In genomic region chr15:64912379-64912778, GRCh38 we compare ENCODE assay signal across 8 cellular contexts. TPM values are rescaled to one million over a fixed set of nuclear protein-coding genes. Genes with fewer than 3 reads are reported as not detected.
A peak's percentile ranks its signal among the peaks of the same experiment; 100 is the strongest.
DNase-seq lines count a peak whose midpoint lies in the region; ATAC-seq and TF ChIP-seq lines count a peak whose summit lies in the region.

No MANE protein-coding gene starts in this region.

- 85 to 91% methylated on average over 12 of the region's 12 CpGs for WGBS in sigmoid colon, 2 donors

- H3K27ac ChIP-seq in right atrium auricular region (no peak overlapping the region), sigmoid colon (peak overlapping the region in 2 of 4 donors; percentile 60 to 64)

- peak overlapping the region; percentile 31 for H3K4me3 Mint-ChIP-seq in activated CD8-positive, alpha-beta T cell treated with anti-CD3 and anti-CD28 coated beads for 36 hours

- no peak for TF ChIP-seq POLR2A in sigmoid colon (IDR thresholded peaks at IDR 0.05)

- H3K4me1 Mint-ChIP-seq in activated CD8-positive, alpha-beta T cell treated with anti-CD3 and anti-CD28 coated beads for 36 hours (ENCODE audit: low read depth): peaks cover 4% of the 10 kb centered on the region

- POLR2A ChIA-PET in activated CD8-positive, alpha-beta T cell treated with anti-CD3 and anti-CD28 coated beads for 36 hours (lab: Charles Lee): interaction anchor here (1.1 kb wide), 1 partner anchor 18 kb away, joined by 4 read pairs; no protein-coding TSS in a partner anchor

- peak; percentile 62 for DNase-seq in H7
- DNase-seq in activated CD8-positive, alpha-beta T cell treated with anti-CD3 and anti-CD28 coated beads for 36 hours: no peak
- DNase-seq in right atrium auricular region (ENCODE audit: low spot score): no peak
- DNase-seq in sigmoid colon: no peak
- DNase-seq in stimulated activated CD8-positive, alpha-beta memory T cell treated with anti-CD3 and anti-CD28 coated beads, Interleukin-4, amount 100 ng/mL, for 48 hours: no peak
- DNase-seq in SK-N-DZ (ENCODE audit: low spot score): no peak
- no peak for DNase-seq in GM20000 (ENCODE audit: low spot score)

- H3K4me1 ChIP-seq in right atrium auricular region (peaks cover 0 to 21% of the 10 kb centered on the region in 2 donors), sigmoid colon (peaks cover 0 to 17% (median 14%) of the 10 kb centered on the region in 4 donors)

- CTCF ChIA-PET in activated CD8-positive, alpha-beta T cell treated with anti-CD3 and anti-CD28 coated beads for 36 hours (lab: Charles Lee): interaction anchor here (1.1 to 1.8 kb wide), 8 partner anchors 19 to 227 kb away, joined by 3 to 6 read pairs (median 4); no protein-coding TSS in a partner anchor

- intact Hi-C loops in activated CD8-positive, alpha-beta T cell treated with anti-CD3 and anti-CD28 coated beads for 36 hours (cut with micrococcal nuclease): no loop called here
- intact Hi-C loops in sigmoid colon (cut with DNase I): no loop called here

- H3K36me3 ChIP-seq in H7 (replicated peaks; ENCODE audit: control insufficient read depth, insufficient read depth, low read length) (no peaks in the 10 kb centered on the region), right atrium auricular region (no peaks in the 10 kb centered on the region), sigmoid colon (no peaks in the 10 kb centered on the region)

- H3K27me3 ChIP-seq in H7 (ENCODE audit: control insufficient read depth, insufficient read depth, low read length) (peaks cover 19% of the 10 kb centered on the region), right atrium auricular region (no peaks in the 10 kb centered on the region), sigmoid colon (no peaks in the 10 kb centered on the region)

- TF ChIP-seq CTCF in activated CD8-positive, alpha-beta T cell treated with anti-CD3 and anti-CD28 coated beads for 36 hours (IDR thresholded peaks at IDR 0.05): no peak
- TF ChIP-seq CTCF in right atrium auricular region (IDR thresholded peaks at IDR 0.05): no peak
- no peak for TF ChIP-seq CTCF in sigmoid colon (IDR thresholded peaks at IDR 0.05)
- no peak for TF ChIP-seq CTCF in GM20000 (IDR thresholded peaks at IDR 0.05; ENCODE audit: extremely low read depth, missing control alignments)

- no peak overlapping the region for H3K27ac Mint-ChIP-seq in activated CD8-positive, alpha-beta T cell treated with anti-CD3 and anti-CD28 coated beads for 36 hours

- peak overlapping the region; percentile 62 for H3K4me3 ChIP-seq in H7 (ENCODE audit: insufficient read depth, low read depth, low read length)
- peak overlapping the region; percentile 45 to 61 for H3K4me3 ChIP-seq in right atrium auricular region
- H3K4me3 ChIP-seq in sigmoid colon: peak overlapping the region; percentile 26 to 61 (median 56)

- no peaks in the 10 kb centered on the region for H3K36me3 Mint-ChIP-seq in activated CD8-positive, alpha-beta T cell treated with anti-CD3 and anti-CD28 coated beads for 36 hours (ENCODE audit: low read depth)

- no peak for ATAC-seq in activated CD8-positive, alpha-beta T cell treated with anti-CD3 and anti-CD28 coated beads for 36 hours
- no peak for ATAC-seq in HG03469 (IDR thresholded peaks at IDR 0.05; ENCODE audit: unreplicated experiment)

- H3K9me3 Mint-ChIP-seq in activated CD8-positive, alpha-beta T cell treated with anti-CD3 and anti-CD28 coated beads for 36 hours: no peaks in the 10 kb centered on the region

- TF ChIP-seq EP300 in sigmoid colon (IDR thresholded peaks at IDR 0.05): no peak

- peaks cover 12% of the 10 kb centered on the region for H3K27me3 Mint-ChIP-seq in activated CD8-positive, alpha-beta T cell treated with anti-CD3 and anti-CD28 coated beads for 36 hours

- H3K9me3 ChIP-seq in right atrium auricular region (no peaks in the 10 kb centered on the region), sigmoid colon (no peaks in the 10 kb centered on the region)

RNA-seq across cellular contexts. Expression of gene ANKDD1A, which starts 0.7 kb away (rescaled TPM):
- 4.8 and 4.9 TPM in 2 replicates for total RNA-seq in H7 (2014; rRNA removed; shearing (Covaris generic))
- 1 to 10 TPM; 3.4 to 4.3 TPM for total RNA-seq in activated CD8-positive, alpha-beta T cell treated with anti-CD3 and anti-CD28 coated beads for 36 hours
- total RNA-seq in right atrium auricular region: 1 to 10 TPM in 1 of 2 donors, under 1 TPM in 1; 0.96 to 2.2 TPM
- 1 to 10 TPM; 4.9 to 9.4 (median 8.0) TPM for total RNA-seq in sigmoid colon
- 1 to 10 TPM in 1 of 3 donors, under 1 TPM in 1, not detected in 1; 0.60 to 1.1 TPM for polyA plus RNA-seq in sigmoid colon
- 6.4 and 6.5 TPM in 2 replicates for polyA plus RNA-seq in SK-N-DZ (2014; cell fraction: cytosol; rRNA removed)
- 24.4 and 25.9 TPM in 2 replicates for polyA plus RNA-seq in SK-N-DZ (2014; cell fraction: nucleus; rRNA removed)
